ENCODE assay signal across 1 cellular context in the genomic region with DNA sequence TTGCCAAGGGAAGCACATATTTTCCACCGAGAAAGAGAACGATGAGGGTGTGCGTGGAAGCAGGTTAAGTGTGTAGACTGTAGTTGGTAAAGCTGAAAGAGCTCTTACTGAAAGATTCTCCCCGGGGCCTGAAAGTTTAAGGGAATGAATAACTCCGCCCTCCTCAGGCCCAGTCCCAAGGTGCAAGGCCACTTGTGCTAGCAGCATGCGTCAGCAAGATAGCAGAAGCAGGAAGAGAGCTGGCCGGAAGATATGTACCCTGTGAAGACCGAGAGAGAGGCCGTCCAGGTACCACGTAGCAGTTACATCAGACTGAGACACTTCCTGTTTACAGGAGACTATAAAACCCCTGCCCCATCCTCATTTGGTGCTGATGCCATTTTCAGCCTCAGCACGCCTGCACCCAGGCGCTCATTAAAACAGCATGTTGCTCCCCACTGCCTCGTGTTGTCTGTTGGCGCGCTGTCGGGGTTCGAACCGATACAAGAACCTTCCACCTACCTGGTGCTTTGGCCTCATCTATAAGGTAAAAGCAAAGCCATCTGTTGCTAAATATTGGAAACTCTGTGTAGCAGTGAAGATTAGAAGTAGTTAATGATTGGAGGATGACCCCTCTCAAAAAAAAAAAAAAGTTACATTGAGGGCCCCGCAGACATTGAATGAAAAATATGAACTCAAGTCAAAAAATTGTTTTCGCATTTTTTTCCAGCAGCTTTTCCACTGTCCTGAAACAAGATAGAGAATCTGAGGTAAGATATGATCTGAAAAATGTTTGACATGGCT.
TF ChIP-seq lines count a peak whose summit lies in the region.

No MANE protein-coding gene starts in this region.

TF ChIP-seq in HCT116, 20 proteins besides CTCF, POLR2A, EP300 and RAD21 (continued from another document):
- TF ChIP-seq, protein P1, sequence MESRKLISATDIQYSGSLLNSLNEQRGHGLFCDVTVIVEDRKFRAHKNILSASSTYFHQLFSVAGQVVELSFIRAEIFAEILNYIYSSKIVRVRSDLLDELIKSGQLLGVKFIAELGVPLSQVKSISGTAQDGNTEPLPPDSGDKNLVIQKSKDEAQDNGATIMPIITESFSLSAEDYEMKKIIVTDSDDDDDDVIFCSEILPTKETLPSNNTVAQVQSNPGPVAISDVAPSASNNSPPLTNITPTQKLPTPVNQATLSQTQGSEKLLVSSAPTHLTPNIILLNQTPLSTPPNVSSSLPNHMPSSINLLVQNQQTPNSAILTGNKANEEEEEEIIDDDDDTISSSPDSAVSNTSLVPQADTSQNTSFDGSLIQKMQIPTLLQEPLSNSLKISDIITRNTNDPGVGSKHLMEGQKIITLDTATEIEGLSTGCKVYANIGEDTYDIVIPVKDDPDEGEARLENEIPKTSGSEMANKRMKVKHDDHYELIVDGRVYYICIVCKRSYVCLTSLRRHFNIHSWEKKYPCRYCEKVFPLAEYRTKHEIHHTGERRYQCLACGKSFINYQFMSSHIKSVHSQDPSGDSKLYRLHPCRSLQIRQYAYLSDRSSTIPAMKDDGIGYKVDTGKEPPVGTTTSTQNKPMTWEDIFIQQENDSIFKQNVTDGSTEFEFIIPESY (IDR thresholded peaks at IDR 0.05; ENCODE audit: extremely low read depth, insufficient replicate concordance, low read length) = no peak
- no peak for TF ChIP-seq EZH2 (IDR thresholded peaks at IDR 0.05)
- TF ChIP-seq TCF7L2 (IDR thresholded peaks at IDR 0.05; ENCODE audit: borderline replicate concordance, extremely low read depth, insufficient read depth, insufficient read length) = no peak
- TF ChIP-seq ZNF274 (IDR thresholded peaks at IDR 0.05; ENCODE audit: low read depth, low read length) = no peak
- no peak for TF ChIP-seq POLR2AphosphoS5 (IDR thresholded peaks at IDR 0.05; ENCODE audit: low read depth, low read length)
